Comparison of ENCODE assay signal across 22 cellular contexts in the genomic region with DNA sequence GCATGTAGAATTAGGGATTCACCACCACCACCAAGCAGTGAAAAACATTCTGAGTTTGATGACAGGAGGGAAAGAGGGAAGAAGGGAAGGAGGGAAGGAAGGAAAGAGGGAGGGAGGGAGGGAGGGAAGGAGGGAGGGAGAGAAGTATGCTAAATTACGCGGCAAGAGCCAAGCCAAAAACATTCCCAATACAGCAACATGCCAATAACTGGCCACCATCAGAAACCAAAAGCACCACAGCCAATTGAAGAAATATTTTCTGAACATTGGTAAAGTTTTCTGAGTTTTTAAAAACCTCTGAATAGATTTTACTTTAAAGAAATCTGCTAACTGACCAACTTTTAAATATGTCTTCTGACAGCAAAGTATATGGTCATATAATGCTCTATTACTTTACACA.
"Had no signal": no experiment of that assay in that cellular context is flagged by ENCODE, and none has a peak within 500 bp of the region (broad histone marks: within the 10 kb centered on the region; RNA-seq: fewer than 3 reads in every experiment).

No MANE protein-coding gene starts in this region.

- H3K4me3 ChIP-seq: coronary artery, dorsolateral prefrontal cortex, esophagus muscularis mucosa, heart right ventricle, left lung, lower lobe of right lung, mucosa of descending colon had no signal

- H3K9me3 ChIP-seq: esophagus muscularis mucosa, lower lobe of right lung, mucosa of descending colon had no signal

- ATAC-seq: foreskin keratinocyte, heart right ventricle, left cardiac atrium, left lung, left ventricle myocardium superior, lower lobe of right lung, mucosa of descending colon had no signal

- H3K27ac ChIP-seq: coronary artery, esophagus muscularis mucosa, foreskin keratinocyte, left lung, lower lobe of right lung had no signal

- H3K27me3 ChIP-seq: dorsolateral prefrontal cortex, esophagus muscularis mucosa, foreskin keratinocyte, heart right ventricle, left lung had no signal

- FAIRE-seq: colon, endothelial cell of umbilical vein, frontal cortex, islet of Langerhans, keratinocyte had no signal

- DNase-seq: dermis blood vessel endothelial cell; dorsolateral prefrontal cortex; effector CD4-positive, alpha-beta T cell; effector memory CD4-positive, alpha-beta T cell; foreskin keratinocyte; glutamatergic neuron; head of caudate nucleus; heart right ventricle; hippocampal formation; left cardiac atrium; left lung; left ventricle myocardium superior; lower lobe of right lung; mesenchymal stem cell; mucosa of descending colon had no signal
